In the genomic region with DNA sequence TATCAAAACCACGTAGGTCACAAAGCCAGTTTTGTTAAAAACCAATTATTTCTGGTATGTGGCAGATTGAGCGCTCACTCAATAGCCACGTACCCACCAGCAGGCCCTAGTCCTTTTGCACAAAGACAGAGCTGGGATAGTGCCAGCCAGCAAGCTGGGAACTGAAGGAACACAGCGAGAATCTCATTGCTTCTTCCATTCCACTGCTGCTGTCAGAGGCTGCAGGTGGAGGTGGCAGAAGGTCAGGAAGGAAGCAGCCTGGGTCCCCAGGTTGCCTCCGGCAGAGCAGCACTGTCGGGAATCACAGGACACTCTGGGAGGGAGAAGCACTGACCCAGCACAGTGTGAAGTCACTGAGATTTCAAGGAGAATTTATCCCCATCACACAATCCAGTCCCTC, we compare ENCODE assay signal across 5 cellular contexts.
"Had no signal": no experiment of that assay in that cellular context is flagged by ENCODE, and none has a peak within 500 bp of the region (broad histone marks: within the 10 kb centered on the region; RNA-seq: fewer than 3 reads in every experiment).

No MANE protein-coding gene starts in this region.

- H3K9me3 Mint-ChIP-seq: GM23338, H9 had no signal

- H3K4me3 Mint-ChIP-seq: GM23338, H9 had no signal

- H2AFZ ChIP-seq: GM23338 had no signal

- H3K4me1 Mint-ChIP-seq: GM23338, H9 had no signal

- H3K27ac Mint-ChIP-seq: GM23338, H9 had no signal

- H3K4me3 ChIP-seq: GM23338, K562 had no signal

- H3K4me2 ChIP-seq: GM23338 had no signal

- DNase-seq: H9, HCEC 1CT, IMR-90 had no signal
